8 cellular contexts compared by ENCODE assay signal in the genomic region with DNA sequence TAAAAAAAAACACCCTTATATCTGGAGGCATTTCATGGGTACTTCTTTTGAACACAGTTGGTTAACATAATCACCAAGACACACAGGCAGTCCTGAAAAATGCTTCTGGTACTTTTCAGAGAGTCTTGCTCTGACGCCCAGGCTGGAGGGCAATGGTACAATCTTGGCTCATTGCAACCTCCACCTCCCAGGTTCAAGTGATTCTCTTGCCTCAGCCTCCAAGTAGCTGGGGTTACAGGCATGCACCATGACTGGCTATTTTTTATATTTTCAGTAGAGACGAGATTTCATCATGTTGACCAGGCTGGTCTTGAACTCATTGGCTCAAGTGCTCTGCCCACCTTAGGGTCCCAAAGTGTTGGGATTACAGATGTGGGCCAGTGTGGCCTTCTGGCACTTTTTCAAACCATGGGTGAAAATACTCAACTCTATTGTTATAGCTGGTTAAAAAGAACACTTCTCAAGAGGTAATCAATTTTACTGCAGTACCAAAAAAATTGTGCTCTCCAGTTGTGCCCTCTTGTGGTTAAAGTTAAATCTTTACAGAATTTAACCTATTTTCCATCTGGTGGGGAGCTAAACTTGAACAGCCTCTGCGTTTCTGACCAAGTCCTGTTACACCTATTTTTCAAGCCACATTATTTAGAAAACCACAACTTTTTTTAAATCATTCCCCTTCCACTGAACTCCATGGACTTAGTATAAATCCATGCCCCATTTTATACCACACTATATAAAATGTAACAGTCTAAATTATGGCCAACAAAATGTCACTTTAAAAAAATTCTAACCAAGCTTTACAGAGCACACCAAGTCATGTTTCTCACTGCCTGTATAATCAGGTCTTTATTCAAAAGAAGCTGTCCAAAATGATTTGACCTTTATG. TPM values are rescaled to one million over a fixed set of nuclear protein-coding genes. Genes with fewer than 3 reads are reported as not detected.
DNase-seq lines count a peak whose midpoint lies in the region; ATAC-seq and TF ChIP-seq lines count a peak whose summit lies in the region.

No MANE protein-coding gene starts in this region.

- H3K27ac Mint-ChIP-seq in osteocyte (ENCODE audit: unreplicated experiment) = peak overlapping the region; percentile 91

- H3K4me3 Mint-ChIP-seq in osteocyte (ENCODE audit: unreplicated experiment) = no peak overlapping the region

- no peaks in the 10 kb centered on the region for H3K9me3 Mint-ChIP-seq in osteocyte (ENCODE audit: unreplicated experiment)

- DNase-seq in heart left ventricle (no peak), Right ventricle myocardium inferior (ENCODE audit: missing footprints) (no peak), OCI-M1 (lab: John Stamatoyannopoulos, UW) (peak; percentile 68), colonic mucosa (no peak), osteocyte (ENCODE audit: extremely low spot score, unreplicated experiment) (peak; percentile 13), WERI-Rb-1 (no peak), mucosa of gallbladder (ENCODE audit: low spot score) (no peak)

- ATAC-seq in heart left ventricle (no peak), Right ventricle myocardium inferior (no peak), GM21723 (IDR thresholded peaks at IDR 0.05; ENCODE audit: unreplicated experiment) (no peak)

- H3K36me3 ChIP-seq in heart left ventricle (peaks cover 0 to 79% (median 76%) of the 10 kb centered on the region in 9 donors), colonic mucosa (peaks cover 17% of the 10 kb centered on the region), WERI-Rb-1 (peaks cover 83% of the 10 kb centered on the region)

- H3K4me1 ChIP-seq in heart left ventricle = peaks cover 11 to 59% (median 33%) of the 10 kb centered on the region in 12 donors
- H3K4me1 ChIP-seq in colonic mucosa = peaks cover 17% of the 10 kb centered on the region

- WGBS in heart left ventricle, 4 donors = 52 to 59% (median 54%) methylated on average over 3 of the region's 3 CpGs

- peaks cover 53% of the 10 kb centered on the region for H3K36me3 Mint-ChIP-seq in osteocyte (ENCODE audit: unreplicated experiment)

- H3K27ac ChIP-seq in heart left ventricle = peak overlapping the region in 4 of 12 donors; percentile 85 to 92 (median 89)
- no peak overlapping the region for H3K27ac ChIP-seq in colonic mucosa
- H3K27ac ChIP-seq in WERI-Rb-1 = no peak overlapping the region; the same call in 1 of the 2 replicates

- H3K27me3 Mint-ChIP-seq in osteocyte (ENCODE audit: unreplicated experiment) = no peaks in the 10 kb centered on the region

- H3K9me3 ChIP-seq in heart left ventricle (no peaks in the 10 kb centered on the region), colonic mucosa (no peaks in the 10 kb centered on the region), WERI-Rb-1 (ENCODE audit: severe bottlenecking) (no peaks in the 10 kb centered on the region)

- H3K4me3 ChIP-seq in heart left ventricle = peak overlapping the region in 1 of 12 donors; percentile 93
- no peak overlapping the region for H3K4me3 ChIP-seq in colonic mucosa
- H3K4me3 ChIP-seq in WERI-Rb-1 (ENCODE audit: low read depth, low read length) = no peak overlapping the region

- H3K4me1 Mint-ChIP-seq in osteocyte (ENCODE audit: unreplicated experiment) = peaks cover 36% of the 10 kb centered on the region

- no peak for TF ChIP-seq POLR2A in heart left ventricle (IDR thresholded peaks at IDR 0.05)

- TF ChIP-seq CTCF in heart left ventricle (IDR thresholded peaks at IDR 0.05) = peak in 9 of 12 donors; percentile 25 to 57 (median 32)
- peak; percentile 27 for TF ChIP-seq CTCF in colonic mucosa (IDR thresholded peaks at IDR 0.05)
- TF ChIP-seq CTCF in osteocyte (IDR thresholded peaks at IDR 0.05) = peak; percentile 57
- no peak for TF ChIP-seq CTCF in WERI-Rb-1 (IDR thresholded peaks at IDR 0.05; ENCODE audit: low read depth, low read length)

- intact Hi-C loops in heart left ventricle (cut with DNase I) = loop anchor here in 5 of 10 donors (1.0 to 10.0 kb wide), 7 partner anchors 111 to 206 kb away; a partner anchor contains a TSS
- intact Hi-C loops in Right ventricle myocardium inferior (cut with DNase I) = loop anchor here (5.0 to 10.0 kb wide), 3 partner anchors 144 to 246 kb away; a partner anchor contains a TSS
- intact Hi-C loops in colonic mucosa (cut with DNase I) = loop anchor here (2.0 to 10.0 kb wide), 2 partner anchors 112 to 194 kb away; a partner anchor contains a TSS

- no peak overlapping the region for H3K9ac ChIP-seq in colonic mucosa (ENCODE audit: low read depth in 2 of 2, low read length in 2 of 2)

- H3K27me3 ChIP-seq in heart left ventricle (no peaks in the 10 kb centered on the region), colonic mucosa (no peaks in the 10 kb centered on the region), WERI-Rb-1 (ENCODE audit: insufficient read depth, low read depth, severe bottlenecking) (no peaks in the 10 kb centered on the region)

RNA-seq across cellular contexts. Expression of a gene that starts 1.2 kb away (rescaled TPM):
- total RNA-seq in heart left ventricle (10 to 100 TPM; 25.4 to 38.6 (median 28.3) TPM), Right ventricle myocardium inferior (40.8 TPM), colonic mucosa (10 to 100 TPM; 17.2 to 21.3 TPM), osteocyte (20.8 and 24.8 TPM in 2 replicates), mucosa of gallbladder (22.2 TPM)
- polyA plus RNA-seq in heart left ventricle = 10 to 100 TPM; 30.0 to 59.5 TPM

RNA-seq across cellular contexts. Expression of a gene that starts 5.9 kb away (rescaled TPM):
- total RNA-seq in heart left ventricle (1,000 to 10,000 TPM; 1,009 to 1,685 (median 1,364) TPM), Right ventricle myocardium inferior (1,478 TPM), colonic mucosa (1,000 to 10,000 TPM; 1,582 to 1,802 TPM), osteocyte (2,560 and 2,646 TPM in 2 replicates), mucosa of gallbladder (1,437 TPM)
- polyA plus RNA-seq in heart left ventricle = 1,000 to 10,000 TPM; 1,143 to 4,065 TPM

RNA-seq across cellular contexts. Expression of a gene that starts 6.4 kb away (rescaled TPM):
- total RNA-seq in heart left ventricle (1 to 10 TPM; 1.8 to 5.4 (median 2.6) TPM), Right ventricle myocardium inferior (2.1 TPM), colonic mucosa (10 to 100 TPM in 1 of 2 donors, 1 to 10 TPM in 1; 8.4 to 20.1 TPM), osteocyte (13.7 and 13.8 TPM in 2 replicates), mucosa of gallbladder (5.3 TPM)
- polyA plus RNA-seq in heart left ventricle = 1 to 10 TPM in 1 of 2 donors, under 1 TPM in 1; 0.53 to 4.7 TPM

Comparison
In these comparisons a context has a peak if more than half of its experiments do, and no peak if none do; other contexts are left out.
1. DNase-seq: peak in OCI-M1 (single experiment) and osteocyte (single experiment); none in heart left ventricle (0 of 5), Right ventricle myocardium inferior (single experiment), colonic mucosa (single experiment), WERI-Rb-1 (single experiment) and mucosa of gallbladder (single experiment).